In the genomic region with DNA sequence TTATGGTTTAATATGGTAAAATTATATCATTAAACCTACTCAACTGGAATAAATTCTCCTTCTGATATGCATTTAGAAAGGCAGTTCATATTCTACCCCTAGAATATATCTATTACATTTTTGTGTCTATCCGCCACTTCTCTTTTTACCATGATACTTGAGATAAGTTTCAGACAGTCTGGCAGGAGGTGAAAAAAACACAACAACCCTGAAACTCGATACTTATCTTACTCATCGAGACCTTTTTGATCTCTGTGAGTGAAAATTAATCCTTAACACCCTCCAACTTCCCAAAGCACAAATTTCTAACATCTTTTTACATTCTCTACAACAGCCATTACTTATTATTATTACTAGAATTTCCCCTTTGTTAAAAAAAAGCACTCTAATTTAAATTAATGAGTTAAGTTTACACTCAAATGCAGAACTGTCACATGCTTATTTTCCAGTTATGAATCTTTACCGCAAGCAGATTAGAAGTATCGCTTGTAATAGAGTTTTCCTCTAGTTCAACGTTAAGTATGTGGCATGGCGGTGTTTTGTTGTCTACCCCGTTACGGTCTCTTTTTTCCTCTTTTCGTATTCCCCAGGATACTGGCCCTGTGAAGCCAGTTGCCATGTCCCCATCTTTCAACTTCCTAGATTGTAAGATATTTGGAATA, we compare ENCODE assay signal across 13 cellular contexts.
DNase-seq lines count a peak whose midpoint lies in the region; ATAC-seq and TF ChIP-seq lines count a peak whose summit lies in the region.
"Had no signal": no experiment of that assay in that cellular context is flagged by ENCODE, and none has a peak within 500 bp of the region (broad histone marks: within the 10 kb centered on the region; RNA-seq: fewer than 3 reads in every experiment).

No MANE protein-coding gene starts in this region.

- TF ChIP-seq CTCF in colonic mucosa (IDR thresholded peaks at IDR 0.05), result no peak

- peaks cover 65% of the 10 kb centered on the region for H3K4me1 Mint-ChIP-seq in activated naive CD8-positive, alpha-beta T cell treated with anti-CD3 and anti-CD28 coated beads, Interleukin-2, amount 50 U/mL, for 24 hours

- no peak overlapping the region for H3K4me3 Mint-ChIP-seq in activated naive CD8-positive, alpha-beta T cell treated with anti-CD3 and anti-CD28 coated beads, Interleukin-2, amount 50 U/mL, for 24 hours

- H3K36me3 ChIP-seq in aorta (ENCODE audit: control insufficient read depth in 1 of 2, insufficient read depth in 2 of 2, low read length in 1 of 2) (no peaks in the 10 kb centered on the region), colonic mucosa (no peaks in the 10 kb centered on the region)
- H3K36me3 ChIP-seq: MG63, prostate gland had no signal

- H3K27me3 ChIP-seq in aorta (ENCODE audit: control insufficient read depth in 1 of 2, insufficient read depth in 2 of 2, low read length in 1 of 2) (no peaks in the 10 kb centered on the region), colonic mucosa (no peaks in the 10 kb centered on the region)
- H3K27me3 ChIP-seq: body of pancreas, MG63 had no signal

- DNase-seq in DMS53 treated with DMSO at 0.1 percent for 48 hours (lab: John Stamatoyannopoulos, UW; ENCODE audit: unreplicated experiment) (peak; percentile 21), COLO668 (lab: John Stamatoyannopoulos, UW; ENCODE audit: unreplicated experiment) (no peak), aorta (no peak), colonic mucosa (no peak)
- DNase-seq in activated naive CD8-positive, alpha-beta T cell treated with anti-CD3 and anti-CD28 coated beads, Interleukin-2, amount 50 U/mL, for 24 hours, result no peak
- DNase-seq: body of pancreas, Calu3, MG63 had no signal

- ATAC-seq in GM18909 (IDR thresholded peaks at IDR 0.05; ENCODE audit: poor library complexity, unreplicated experiment) (peak; percentile 50), HG03558 (IDR thresholded peaks at IDR 0.05; ENCODE audit: extremely low read depth, unreplicated experiment) (peak; percentile 64), HG03354 (IDR thresholded peaks at IDR 0.05; ENCODE audit: poor library complexity, severe bottlenecking, unreplicated experiment) (no peak), aorta (ENCODE audit: low FRiP score) (no peak)
- peak; percentile 70 for ATAC-seq in activated naive CD8-positive, alpha-beta T cell treated with anti-CD3 and anti-CD28 coated beads, Interleukin-2, amount 50 U/mL, for 24 hours
- ATAC-seq: body of pancreas had no signal

- no peaks in the 10 kb centered on the region for H3K9me3 ChIP-seq in aorta (ENCODE audit: control insufficient read depth, low read length)
- H3K9me3 ChIP-seq in colonic mucosa, result no peaks in the 10 kb centered on the region
- H3K9me3 ChIP-seq: body of pancreas, MG63, prostate gland had no signal

- H3K27ac ChIP-seq in aorta (ENCODE audit: low read depth in 1 of 2, low read length in 2 of 2) (no peak overlapping the region), colonic mucosa (no peak overlapping the region)
- H3K27ac ChIP-seq: body of pancreas, prostate gland, VCaP had no signal

- intact Hi-C loops in aorta (cut with DNase I) (no loop called here), colonic mucosa (cut with DNase I) (no loop called here)

- WGBS in aorta, 2 donors, result 78 to 80% methylated on average over 10 of the region's 10 CpGs

- no peaks in the 10 kb centered on the region for H3K27me3 Mint-ChIP-seq in activated naive CD8-positive, alpha-beta T cell treated with anti-CD3 and anti-CD28 coated beads, Interleukin-2, amount 50 U/mL, for 24 hours

- H3K4me3 ChIP-seq in aorta (ENCODE audit: low read length in 2 of 2) (no peak overlapping the region), colonic mucosa (no peak overlapping the region)
- H3K4me3 ChIP-seq: body of pancreas, MG63, prostate gland had no signal

- no peaks in the 10 kb centered on the region for H3K9me3 Mint-ChIP-seq in activated naive CD8-positive, alpha-beta T cell treated with anti-CD3 and anti-CD28 coated beads, Interleukin-2, amount 50 U/mL, for 24 hours

- H3K27ac Mint-ChIP-seq in activated naive CD8-positive, alpha-beta T cell treated with anti-CD3 and anti-CD28 coated beads, Interleukin-2, amount 50 U/mL, for 24 hours, result peak overlapping the region; percentile 82

- peaks cover 31% of the 10 kb centered on the region for H3K36me3 Mint-ChIP-seq in activated naive CD8-positive, alpha-beta T cell treated with anti-CD3 and anti-CD28 coated beads, Interleukin-2, amount 50 U/mL, for 24 hours (ENCODE audit: low read depth)

- H3K9ac ChIP-seq in colonic mucosa (ENCODE audit: low read depth in 2 of 2, low read length in 2 of 2), result no peak overlapping the region

- H3K4me1 ChIP-seq in aorta (ENCODE audit: control insufficient read depth in 1 of 2, insufficient read depth in 2 of 2, low read length in 2 of 2) (peaks cover 2% of the 10 kb centered on the region in 2 donors), colonic mucosa (peaks cover 11% of the 10 kb centered on the region)
- H3K4me1 ChIP-seq: prostate gland had no signal

Comparison
In these comparisons a context has a peak if more than half of its experiments do, and no peak if none do; other contexts are left out.
1. ATAC-seq: peak in GM18909 (single experiment), HG03558 (single experiment) and activated naive CD8-positive, alpha-beta T cell treated with anti-CD3 and anti-CD28 coated beads, Interleukin-2, amount 50 U/mL, for 24 hours (single experiment); none in HG03354 (single experiment) and aorta (single experiment).